ENCODE assay signal across 15 cellular contexts in genomic region chr20:62675156-62675871, GRCh38. TPM values are rescaled to one million over a fixed set of nuclear protein-coding genes. Genes with fewer than 3 reads are reported as not detected.
A peak's percentile ranks its signal among the peaks of the same experiment; 100 is the strongest.
DNase-seq lines count a peak whose midpoint lies in the region; ATAC-seq and TF ChIP-seq lines count a peak whose summit lies in the region.
"Had no signal": no experiment of that assay in that cellular context is flagged by ENCODE, and none has a peak within 500 bp of the region (broad histone marks: within the 10 kb centered on the region; RNA-seq: fewer than 3 reads in every experiment).

No MANE protein-coding gene starts in this region.

- POLR2A ChIA-PET in Panc1 (lab: Charles Lee): no interaction called here

- BruUV-seq in Panc1 (replicated peaks; lab: Mats Ljungman, UMichigan): no TSS peak

- in situ Hi-C loops in Panc1 (cut with HindIII; ENCODE audit: low pct_unique_long_range_greater_than_20kb, low sequenced_read_pairs): no loop called here

- H3K27me3 Mint-ChIP-seq in stimulated activated naive CD8-positive, alpha-beta T cell treated with anti-CD3 and anti-CD28 coated beads, Interleukin-15, amount 100 ng/mL, for 72 hours: no peaks in the 10 kb centered on the region

- CTCF ChIA-PET in Panc1 (lab: Charles Lee): no interaction called here

- H3K36me3 ChIP-seq in Panc1 (ENCODE audit: control insufficient read depth, insufficient read depth, low read length) (peaks cover 2% of the 10 kb centered on the region), tibial artery (no peaks in the 10 kb centered on the region)

- H3K4me3 ChIP-seq in Panc1 (ENCODE audit: low read depth in 2 of 2, low read length in 2 of 2): no peak overlapping the region
- H3K4me3 ChIP-seq in foreskin fibroblast (ENCODE audit: low read depth in 1 of 2, low read length in 2 of 2): no peak overlapping the region
- H3K4me3 ChIP-seq in tibial artery: no peak overlapping the region
- H3K4me3 ChIP-seq: SK-N-MC had no signal

- H3K9me3 ChIP-seq in Panc1 (ENCODE audit: control insufficient read depth, insufficient read depth, low read depth, low read length) (peaks cover 7% of the 10 kb centered on the region; the same call in 1 of the 2 replicates), tibial artery (peaks cover 0 to 7% (median 0%) of the 10 kb centered on the region in 3 donors)

- H3K4me1 ChIP-seq in Panc1 (ENCODE audit: control insufficient read depth, insufficient read depth, low read length) (peaks cover 21% of the 10 kb centered on the region), tibial artery (no peaks in the 10 kb centered on the region)

- no peak for DNase-seq in stimulated activated naive CD8-positive, alpha-beta T cell treated with anti-CD3 and anti-CD28 coated beads, Interleukin-15, Interleukin-2, amounts not matched to agents 100 U/mL and 50 U/mL, for 24 hours
- no peak for DNase-seq in stimulated activated naive CD8-positive, alpha-beta T cell treated with anti-CD3 and anti-CD28 coated beads, Interleukin-15, amount 100 ng/mL, for 72 hours
- DNase-seq in Panc1 (ENCODE audit: low read depth, low spot score) (no peak), foreskin fibroblast (peak; percentile 62 to 77), tibial artery (no peak)
- DNase-seq in activated CD8-positive, alpha-beta memory T cell treated with anti-CD3 and anti-CD28 coated beads, Interleukin-2, amount 50 U/mL, for 4 hours: no peak
- DNase-seq: effector memory CD4-positive, alpha-beta T cell; left cardiac atrium; MM.1S; NCI-H345 had no signal

- TF ChIP-seq CTCF in Panc1 (IDR thresholded peaks at IDR 0.05): no peak
- TF ChIP-seq CTCF in foreskin fibroblast (IDR thresholded peaks at IDR 0.05; ENCODE audit: low read depth, low read length): no peak
- TF ChIP-seq CTCF in tibial artery (IDR thresholded peaks at IDR 0.05): no peak

- no peak overlapping the region for H3K27ac ChIP-seq in Panc1 (ENCODE audit: low read length)
- H3K27ac ChIP-seq in tibial artery: no peak overlapping the region
- H3K27ac ChIP-seq: SK-N-MC had no signal

- H3K4me3 Mint-ChIP-seq in stimulated activated naive CD8-positive, alpha-beta T cell treated with anti-CD3 and anti-CD28 coated beads, Interleukin-15, amount 100 ng/mL, for 72 hours: no peak overlapping the region
- H3K4me3 Mint-ChIP-seq: type B pancreatic cell had no signal

- peaks cover 11% of the 10 kb centered on the region for H3K4me1 Mint-ChIP-seq in stimulated activated naive CD8-positive, alpha-beta T cell treated with anti-CD3 and anti-CD28 coated beads, Interleukin-15, amount 100 ng/mL, for 72 hours

- intact Hi-C loops in Panc1 (cut with micrococcal nuclease; ENCODE audit: unreplicated experiment): no loop called here
- intact Hi-C loops in tibial artery (cut with DNase I; ENCODE audit: low total_unique reads): no loop called here

- H3K27me3 ChIP-seq in Panc1 (ENCODE audit: control insufficient read depth, insufficient read depth, low read length) (no peaks in the 10 kb centered on the region), tibial artery (peaks cover 0 to 60% of the 10 kb centered on the region in 2 donors)

- no peaks in the 10 kb centered on the region for H3K9me3 Mint-ChIP-seq in stimulated activated naive CD8-positive, alpha-beta T cell treated with anti-CD3 and anti-CD28 coated beads, Interleukin-15, amount 100 ng/mL, for 72 hours

- peak; percentile 19 for ATAC-seq in stimulated activated naive CD8-positive, alpha-beta T cell treated with anti-CD3 and anti-CD28 coated beads, Interleukin-15, Interleukin-2, amounts not matched to agents 100 U/mL and 50 U/mL, for 24 hours
- no peak for ATAC-seq in stimulated activated naive CD8-positive, alpha-beta T cell treated with anti-CD3 and anti-CD28 coated beads, Interleukin-15, amount 100 ng/mL, for 72 hours
- peak; percentile 50 for ATAC-seq in Panc1
- no peak for ATAC-seq in GM19351 (IDR thresholded peaks at IDR 0.05; ENCODE audit: unreplicated experiment)
- no peak for ATAC-seq in GM21367 (IDR thresholded peaks at IDR 0.05; ENCODE audit: unreplicated experiment)

- no peak overlapping the region for H3K27ac Mint-ChIP-seq in stimulated activated naive CD8-positive, alpha-beta T cell treated with anti-CD3 and anti-CD28 coated beads, Interleukin-15, amount 100 ng/mL, for 72 hours
- H3K27ac Mint-ChIP-seq: activated T-helper 2 cell treated with anti-CD3 and anti-CD28 coated beads, Interferon-gamma antibody, Interleukin-2, Interleukin-4, amounts not matched to agents 10 μg/mL and 5 μg/mL and 100 μg/mL, durations not matched to agents 14 hours and 24 hours and 36 hours; type B pancreatic cell had no signal

RNA-seq across cellular contexts. Expression of gene SLCO4A1, which starts 33.0 kb away (rescaled TPM):
- total RNA-seq in Panc1 (2021; ENCODE audit: unreplicated experiment): 167 TPM
- 145 TPM for polyA plus RNA-seq in Panc1 (2012; ENCODE audit: insufficient read length)

RNA-seq across cellular contexts. Expression of gene NTSR1, which starts 33.3 kb away (rescaled TPM):
- total RNA-seq in Panc1 (2021; ENCODE audit: unreplicated experiment): 44.1 TPM
- polyA plus RNA-seq in Panc1 (2012; ENCODE audit: insufficient read length): 73.6 TPM
- total RNA-seq: activated T-helper 2 cell treated with anti-CD3 and anti-CD28 coated beads, Interferon-gamma antibody, Interleukin-2, Interleukin-4, amounts not matched to agents 10 μg/mL and 5 μg/mL and 100 μg/mL, durations not matched to agents 14 hours and 24 hours and 36 hours; left cardiac atrium had no signal

Comparison
In these comparisons a context has a peak if more than half of its experiments do, and no peak if none do; other contexts are left out.
1. ATAC-seq: peak in stimulated activated naive CD8-positive, alpha-beta T cell treated with anti-CD3 and anti-CD28 coated beads, Interleukin-15, Interleukin-2, amounts not matched to agents 100 U/mL and 50 U/mL, for 24 hours (single experiment) and Panc1 (single experiment); none in stimulated activated naive CD8-positive, alpha-beta T cell treated with anti-CD3 and anti-CD28 coated beads, Interleukin-15, amount 100 ng/mL, for 72 hours (single experiment), GM19351 (single experiment) and GM21367 (single experiment).
2. DNase-seq: peak in foreskin fibroblast (2 of 2); none in stimulated activated naive CD8-positive, alpha-beta T cell treated with anti-CD3 and anti-CD28 coated beads, Interleukin-15, Interleukin-2, amounts not matched to agents 100 U/mL and 50 U/mL, for 24 hours (single experiment), stimulated activated naive CD8-positive, alpha-beta T cell treated with anti-CD3 and anti-CD28 coated beads, Interleukin-15, amount 100 ng/mL, for 72 hours (0 of 2), Panc1 (single experiment), tibial artery (0 of 2) and activated CD8-positive, alpha-beta memory T cell treated with anti-CD3 and anti-CD28 coated beads, Interleukin-2, amount 50 U/mL, for 4 hours (single experiment).